Comparison of ENCODE assay signal across 35 cellular contexts in genomic region chr14:94290197-94290596, GRCh38. TPM values are rescaled to one million over a fixed set of nuclear protein-coding genes. Genes with fewer than 3 reads are reported as not detected.
"Had no signal": no experiment of that assay in that cellular context is flagged by ENCODE, and none has a peak within 500 bp of the region (broad histone marks: within the 10 kb centered on the region; RNA-seq: fewer than 3 reads in every experiment).

No MANE protein-coding gene starts in this region.

- H3K36me3 ChIP-seq: esophagus squamous epithelium, heart right ventricle, neural progenitor cell, sigmoid colon, stomach, tibial artery had no signal

- H3K79me2 ChIP-seq: parathyroid adenoma had no signal

- DNase-seq: dermis blood vessel endothelial cell; effector memory CD4-positive, alpha-beta T cell; erythroblast; esophagus squamous epithelium; foreskin melanocyte; glutamatergic neuron; heart right ventricle; hippocampal formation; kidney glomerular epithelial cell; mesenchymal stem cell; mucosa of descending colon; naive B cell; sigmoid colon; stimulated activated CD4-positive, alpha-beta T cell treated with anti-CD3 and anti-CD28 coated beads, Interleukin-2, amount 100 ng/mL, for 24 hours; stimulated activated CD4-positive, alpha-beta T cell treated with anti-CD3 and anti-CD28 coated beads, Interleukin-4, amount 100 ng/mL, for 24 hours; stimulated activated naive CD4-positive, alpha-beta T cell treated with Interleukin-2 at 50 U/mL for 16 hours; stomach; tibial artery had no signal

- H3K4me3 Mint-ChIP-seq: mesothelial cell of epicardium; naive B cell; natural killer cell treated with Interleukin-12 subunit alpha and Interleukin-12 subunit beta and Interleukin-15 and Interleukin-18, amount 100 ng/mL, for 72 hours; neural progenitor cell; stimulated activated effector memory CD8-positive, alpha-beta T cell treated with anti-CD3 and anti-CD28 coated beads, Interleukin-12 subunit alpha, Interleukin-12 subunit beta, amount 100 ng/mL, for 72 hours; type B pancreatic cell had no signal

- H3K27ac Mint-ChIP-seq: mesothelial cell of epicardium; naive B cell; natural killer cell treated with Interleukin-12 subunit alpha and Interleukin-12 subunit beta and Interleukin-15 and Interleukin-18, amount 100 ng/mL, for 72 hours; neural progenitor cell; stimulated activated effector memory CD8-positive, alpha-beta T cell treated with anti-CD3 and anti-CD28 coated beads, Interleukin-12 subunit alpha, Interleukin-12 subunit beta, amount 100 ng/mL, for 72 hours; type B pancreatic cell had no signal

- H3K27me3 ChIP-seq: neural progenitor cell, sigmoid colon, tibial artery had no signal

- H3K9ac ChIP-seq: neural progenitor cell, parathyroid adenoma had no signal

- H3K9me3 Mint-ChIP-seq: mesothelial cell of epicardium; natural killer cell treated with Interleukin-12 subunit alpha and Interleukin-12 subunit beta and Interleukin-15 and Interleukin-18, amount 100 ng/mL, for 72 hours; neural progenitor cell; stimulated activated effector memory CD8-positive, alpha-beta T cell treated with anti-CD3 and anti-CD28 coated beads, Interleukin-12 subunit alpha, Interleukin-12 subunit beta, amount 100 ng/mL, for 72 hours; type B pancreatic cell had no signal

- H3K4me1 ChIP-seq: heart right ventricle, parathyroid adenoma, sigmoid colon, stomach, tibial artery had no signal

- H3K4me1 Mint-ChIP-seq: mesothelial cell of epicardium; naive B cell; stimulated activated effector memory CD8-positive, alpha-beta T cell treated with anti-CD3 and anti-CD28 coated beads, Interleukin-12 subunit alpha, Interleukin-12 subunit beta, amount 100 ng/mL, for 72 hours had no signal

- FAIRE-seq: endometrium, islet of Langerhans had no signal

- H3K27me3 Mint-ChIP-seq: progenitor cell of endocrine pancreas, type B pancreatic cell had no signal

- H3K9me3 ChIP-seq: esophagus squamous epithelium, heart right ventricle, mucosa of descending colon, sigmoid colon, stomach, tibial artery had no signal

- H3K27ac ChIP-seq: coronary artery, esophagus squamous epithelium, heart right ventricle, neural progenitor cell, parathyroid adenoma, sigmoid colon, stomach, tibial artery had no signal

- ATAC-seq: heart right ventricle; mucosa of descending colon; natural killer cell treated with Interleukin-12 subunit alpha and Interleukin-12 subunit beta and Interleukin-15 and Interleukin-18, amount 100 ng/mL, for 72 hours; stimulated activated effector memory CD8-positive, alpha-beta T cell treated with anti-CD3 and anti-CD28 coated beads, Interleukin-12 subunit alpha, Interleukin-12 subunit beta, amount 100 ng/mL, for 72 hours had no signal

- H3K4me3 ChIP-seq: coronary artery, esophagus squamous epithelium, heart right ventricle, mucosa of descending colon, neural progenitor cell, sigmoid colon, stomach, tibial artery had no signal

- H2AFZ ChIP-seq: neural progenitor cell, parathyroid adenoma had no signal

- H3K36me3 Mint-ChIP-seq: mesothelial cell of epicardium; naive B cell; natural killer cell treated with Interleukin-12 subunit alpha and Interleukin-12 subunit beta and Interleukin-15 and Interleukin-18, amount 100 ng/mL, for 72 hours; neural progenitor cell; stimulated activated effector memory CD8-positive, alpha-beta T cell treated with anti-CD3 and anti-CD28 coated beads, Interleukin-12 subunit alpha, Interleukin-12 subunit beta, amount 100 ng/mL, for 72 hours; type B pancreatic cell had no signal

- H3K4me2 ChIP-seq: neural progenitor cell had no signal

RNA-seq across cellular contexts. Expression of gene SERPINA10, which starts 2.9 kb away (rescaled TPM):
- total RNA-seq: dermis blood vessel endothelial cell; esophagus squamous epithelium; heart right ventricle; lower leg skin; lung microvascular endothelial cell; mesothelial cell of epicardium; natural killer cell treated with Interleukin-12 subunit alpha and Interleukin-12 subunit beta and Interleukin-15 and Interleukin-18, amount 100 ng/mL, for 72 hours; osteoblast; sigmoid colon; skeletal muscle tissue; stomach; subcutaneous adipose tissue; temporal lobe; urinary bladder had no signal
- polyA plus RNA-seq: heart right ventricle had no signal

RNA-seq across cellular contexts. Expression of gene SERPINA6, which starts 32.9 kb away (rescaled TPM):
- total RNA-seq: dermis blood vessel endothelial cell; esophagus squamous epithelium; heart right ventricle; lower leg skin; lung microvascular endothelial cell; mesothelial cell of epicardium; natural killer cell treated with Interleukin-12 subunit alpha and Interleukin-12 subunit beta and Interleukin-15 and Interleukin-18, amount 100 ng/mL, for 72 hours; osteoblast; sigmoid colon; skeletal muscle tissue; stomach; subcutaneous adipose tissue; temporal lobe; urinary bladder had no signal
- polyA plus RNA-seq: heart right ventricle had no signal
